Comparison of ENCODE assay signal across 8 cellular contexts in genomic region chr12:112386726-112387125, GRCh38. TPM values are rescaled to one million over a fixed set of nuclear protein-coding genes. Genes with fewer than 3 reads are reported as not detected.
DNase-seq lines count a peak whose midpoint lies in the region; ATAC-seq, FAIRE-seq and TF ChIP-seq lines count a peak whose summit lies in the region.

No MANE protein-coding gene starts in this region.

- no peak for ATAC-seq in HCT116
- ATAC-seq in HG02970 (IDR thresholded peaks at IDR 0.05; ENCODE audit: low FRiP score, unreplicated experiment), result no peak

- RAD21 ChIA-PET in HCT116 (lab: Charles Lee; ENCODE audit: low non-redundant PET in 1 of 2, low total read pairs in 2 of 2, uncharacterized antibody in 2 of 2, unreplicated experiment in 2 of 2), result interaction anchor here (0.6 to 1.8 kb wide), 6 partner anchors 92 to 275 kb away, joined by 3 to 19 read pairs (median 4); no protein-coding TSS in a partner anchor

- TF ChIP-seq CTCF in HCT116 (IDR thresholded peaks at IDR 0.05 in 2 of 3, conservative IDR thresholded peaks at IDR 0.05 in 1 of 3; ENCODE audit: borderline replicate concordance in 1 of 3, insufficient read depth in 1 of 3, low read depth in 2 of 3, low read length in 2 of 3) (no peak), fibroblast of villous mesenchyme (IDR thresholded peaks at IDR 0.05; ENCODE audit: insufficient read depth, low read depth, low read length) (no peak), D721Med (IDR thresholded peaks at IDR 0.05; ENCODE audit: insufficient read depth, missing control alignments) (no peak), suprapubic skin (IDR thresholded peaks at IDR 0.05) (no peak)

- no peaks in the 10 kb centered on the region for H3K79me2 ChIP-seq in HCT116 (ENCODE audit: insufficient read depth, low read length)

- CTCF ChIA-PET in HCT116 (lab: Charles Lee), result interaction anchor here (0.9 to 2.3 kb wide), 10 partner anchors 11 to 441 kb away, joined by 3 to 52 read pairs (median 4); no protein-coding TSS in a partner anchor

- H3K9me3 ChIP-seq in HCT116 (ENCODE audit: control insufficient read depth in 1 of 2, insufficient read depth in 1 of 2, low read depth in 1 of 2, low read length in 2 of 2), result no peaks in the 10 kb centered on the region
- no peaks in the 10 kb centered on the region for H3K9me3 ChIP-seq in SK-N-MC (ENCODE audit: low read depth, low read length)
- H3K9me3 ChIP-seq in suprapubic skin, result no peaks in the 10 kb centered on the region

- WGBS in suprapubic skin, result 73% methylated on average over 3 of the region's 3 CpGs

- TF ChIP-seq EP300 in suprapubic skin (IDR thresholded peaks at IDR 0.05), result no peak

- no peak overlapping the region for H3K4me3 ChIP-seq in HCT116 (replicated peaks in 1 of 2; ENCODE audit: low read depth in 1 of 2, low read length in 2 of 2)
- peak overlapping the region; percentile 28 for H3K4me3 ChIP-seq in SK-N-MC
- H3K4me3 ChIP-seq in fibroblast of villous mesenchyme (ENCODE audit: low read depth, low read length), result no peak overlapping the region
- no peak overlapping the region for H3K4me3 ChIP-seq in suprapubic skin

- no peak for FAIRE-seq in D721Med (lab: Jason Lieb, UNC)

- H4K20me1 ChIP-seq in HCT116 (ENCODE audit: insufficient read depth), result no peaks in the 10 kb centered on the region

- intact Hi-C loops in HCT116 (cut with micrococcal nuclease), result loop anchor here (1.0 to 10.0 kb wide), 6 partner anchors 92 to 562 kb away; partner anchors contain the start of gene NAA25

- peak overlapping the region; percentile 99 for H2AFZ ChIP-seq in HCT116 (ENCODE audit: low read depth, low read length, poor library complexity, severe bottlenecking)

- H3K9me2 ChIP-seq in HCT116 (ENCODE audit: insufficient read depth), result no peaks in the 10 kb centered on the region

- TF ChIP-seq RAD21 in HCT116 (IDR thresholded peaks at IDR 0.05; ENCODE audit: low read depth), result no peak

- no peak overlapping the region; the same call in 1 of the 2 replicates for H3K4me2 ChIP-seq in HCT116 (ENCODE audit: low read length)

- H3K27ac ChIP-seq in HCT116 (ENCODE audit: low read depth, low read length) (peak overlapping the region; percentile 48; the same call in 1 of the 2 replicates), SK-N-MC (peak overlapping the region; percentile 89), suprapubic skin (no peak overlapping the region)

- H3K27me3 ChIP-seq in HCT116 (ENCODE audit: insufficient read depth, low read length) (no peaks in the 10 kb centered on the region), suprapubic skin (no peaks in the 10 kb centered on the region)

- POLR2A ChIA-PET in HCT116 (lab: Charles Lee), result interaction anchor here (1.0 to 1.6 kb wide), 2 partner anchors 13 to 189 kb away, joined by 3 to 6 read pairs; no protein-coding TSS in a partner anchor

- no TSS peak for BruUV-seq in HCT116 (replicated peaks; lab: Mats Ljungman, UMichigan)

- H3K4me1 ChIP-seq in HCT116 (ENCODE audit: control insufficient read depth in 1 of 2, insufficient read depth in 2 of 2, low read length in 2 of 2), result peaks cover 4 to 12% of the 10 kb centered on the region in 2 experiments; a peak in 2 of 4 replicates
- peaks cover 5% of the 10 kb centered on the region for H3K4me1 ChIP-seq in suprapubic skin

- H3K9ac ChIP-seq in HCT116 (ENCODE audit: low read length) (no peak overlapping the region), SK-N-MC (ENCODE audit: insufficient read length) (peak overlapping the region; percentile 54)

- TF ChIP-seq POLR2A in HCT116 (IDR thresholded peaks at IDR 0.05; ENCODE audit: borderline replicate concordance, extremely low read depth, insufficient read depth, insufficient read length) (no peak), suprapubic skin (IDR thresholded peaks at IDR 0.05) (no peak)

- DNase-seq in NCI-H2227 (lab: John Stamatoyannopoulos, UW; ENCODE audit: unreplicated experiment) (peak; percentile 17), NCI-H2227 treated with DMSO at 0.1 percent for 48 hours (lab: John Stamatoyannopoulos, UW) (no peak), HCT116 (ENCODE audit: low read depth, low spot score) (no peak), SK-N-MC (ENCODE audit: low read depth, low spot score) (no peak), fibroblast of villous mesenchyme (ENCODE audit: low read depth) (peak; percentile 96), D721Med (ENCODE audit: insufficient read length, low spot score) (no peak), suprapubic skin (ENCODE audit: low spot score in 2 of 2) (no peak)

- H3K36me3 ChIP-seq in HCT116 (ENCODE audit: control insufficient read depth in 1 of 2, insufficient read depth in 2 of 2, low read length in 2 of 2), result no peaks in the 10 kb centered on the region
- no peaks in the 10 kb centered on the region for H3K36me3 ChIP-seq in SK-N-MC (ENCODE audit: insufficient read depth, low read length)
- H3K36me3 ChIP-seq in suprapubic skin, result no peaks in the 10 kb centered on the region

TF ChIP-seq in HCT116, 20 proteins besides CTCF, POLR2A, EP300 and RAD21:
- no peak for TF ChIP-seq ATF3 (IDR thresholded peaks at IDR 0.05)
- TF ChIP-seq MAX (IDR thresholded peaks at IDR 0.05), result no peak
- TF ChIP-seq ZBTB33 (IDR thresholded peaks at IDR 0.05; ENCODE audit: extremely low read depth, insufficient replicate concordance, low read length), result no peak
- no peak for TF ChIP-seq POLR2AphosphoS5 (IDR thresholded peaks at IDR 0.05; ENCODE audit: low read depth, low read length)
- TF ChIP-seq EGR1 (IDR thresholded peaks at IDR 0.05; ENCODE audit: low read depth), result no peak
- no peak for TF ChIP-seq CBX3 (IDR thresholded peaks at IDR 0.05; ENCODE audit: low read depth)
- no peak for TF ChIP-seq CEBPB (IDR thresholded peaks at IDR 0.05; ENCODE audit: low read depth)
- TF ChIP-seq SIN3A (IDR thresholded peaks at IDR 0.05; ENCODE audit: low read depth), result no peak

RNA-seq across cellular contexts. Expression of gene HECTD4, which starts 4.5 kb away (rescaled TPM):
- total RNA-seq in HCT116 (2021; ENCODE audit: unreplicated experiment) (31.2 TPM), fibroblast of villous mesenchyme (33.2 and 37.1 TPM in 2 replicates), suprapubic skin (100 to 1,000 TPM in 1 of 4 donors, 10 to 100 TPM in 3; 53.7 to 168 (median 62.9) TPM)
- 11.2 and 13.1 TPM in 2 replicates for polyA plus RNA-seq in HCT116 (2012)

RNA-seq across cellular contexts. Expression of gene RPL6, which starts 22.7 kb away (rescaled TPM):
- 1,845 TPM for total RNA-seq in HCT116 (2021; ENCODE audit: unreplicated experiment)
- 1,324 and 1,653 TPM in 2 replicates for polyA plus RNA-seq in HCT116 (2012)
- 921 and 1,035 TPM in 2 replicates for total RNA-seq in fibroblast of villous mesenchyme
- total RNA-seq in suprapubic skin, result 1,000 to 10,000 TPM; 1,161 to 1,752 (median 1,687) TPM

RNA-seq across cellular contexts. Expression of gene PTPN11, which starts 32.0 kb away (rescaled TPM):
- total RNA-seq in HCT116 (2021; ENCODE audit: unreplicated experiment) (181 TPM), fibroblast of villous mesenchyme (108 and 158 TPM in 2 replicates), suprapubic skin (10 to 100 TPM; 56.6 to 70.7 (median 65.3) TPM)
- 62.7 and 66.9 TPM in 2 replicates for polyA plus RNA-seq in HCT116 (2012)

Comparison
In these comparisons a context has a peak if more than half of its experiments do, and no peak if none do; other contexts are left out.
1. DNase-seq: peak in NCI-H2227 (single experiment) and fibroblast of villous mesenchyme (single experiment); none in NCI-H2227 treated with DMSO at 0.1 percent for 48 hours (single experiment), HCT116 (single experiment), SK-N-MC (single experiment), D721Med (single experiment) and suprapubic skin (0 of 2).